ENCODE assay signal across 1 cellular context in the genomic region with DNA sequence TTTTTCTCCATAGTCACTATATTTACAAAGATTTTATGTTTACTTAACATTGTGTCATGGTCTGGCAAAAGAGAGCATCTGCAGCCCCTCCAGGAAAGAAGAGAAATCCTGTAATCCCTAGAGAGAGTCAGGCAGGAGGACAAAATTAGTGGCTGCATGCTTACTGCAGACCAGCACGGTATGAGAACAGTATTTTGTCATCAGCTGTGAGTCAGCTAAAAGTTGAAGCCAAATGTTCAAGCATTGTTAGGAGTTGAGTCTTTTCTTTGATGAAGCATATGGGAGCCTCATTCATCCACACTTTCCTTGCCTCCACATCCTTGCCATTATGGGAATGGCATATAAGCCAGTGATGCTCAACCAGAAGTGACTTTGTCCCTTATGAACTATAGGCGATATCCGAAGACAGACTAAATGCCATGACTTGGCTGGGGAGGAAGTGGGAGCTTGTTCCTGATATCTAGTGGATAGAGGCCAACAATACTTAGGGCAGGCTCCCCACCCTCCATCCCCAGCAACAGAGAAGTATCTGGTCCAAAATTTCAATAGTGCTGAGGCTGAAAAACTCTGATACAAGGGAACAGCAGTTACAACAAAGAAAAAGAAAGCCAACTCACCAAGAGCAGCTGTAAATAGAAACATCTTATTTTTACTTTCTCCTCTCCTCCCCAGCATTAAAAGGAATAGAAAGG.
A peak's percentile ranks its signal among the peaks of the same experiment; 100 is the strongest.
TF ChIP-seq lines count a peak whose summit lies in the region.

No MANE protein-coding gene starts in this region.

TF ChIP-seq in A549, 52 proteins besides CTCF, POLR2A, EP300 and RAD21:
- TF ChIP-seq, protein P1, sequence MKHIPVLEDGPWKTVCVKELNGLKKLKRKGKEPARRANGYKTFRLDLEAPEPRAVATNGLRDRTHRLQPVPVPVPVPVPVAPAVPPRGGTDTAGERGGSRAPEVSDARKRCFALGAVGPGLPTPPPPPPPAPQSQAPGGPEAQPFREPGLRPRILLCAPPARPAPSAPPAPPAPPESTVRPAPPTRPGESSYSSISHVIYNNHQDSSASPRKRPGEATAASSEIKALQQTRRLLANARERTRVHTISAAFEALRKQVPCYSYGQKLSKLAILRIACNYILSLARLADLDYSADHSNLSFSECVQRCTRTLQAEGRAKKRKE (CRISPR knock-in tag; IDR thresholded peaks at IDR 0.05; ENCODE audit: low read depth) = no peak
- no peak for TF ChIP-seq ZC3H11A (IDR thresholded peaks at IDR 0.05)
- no peak for TF ChIP-seq JUN (IDR thresholded peaks at IDR 0.05)
- TF ChIP-seq SMC3 (IDR thresholded peaks at IDR 0.05) = 0 out of 3 replicates have a peak, but pooled peaks have one; percentile 4
- TF ChIP-seq, protein P2, sequence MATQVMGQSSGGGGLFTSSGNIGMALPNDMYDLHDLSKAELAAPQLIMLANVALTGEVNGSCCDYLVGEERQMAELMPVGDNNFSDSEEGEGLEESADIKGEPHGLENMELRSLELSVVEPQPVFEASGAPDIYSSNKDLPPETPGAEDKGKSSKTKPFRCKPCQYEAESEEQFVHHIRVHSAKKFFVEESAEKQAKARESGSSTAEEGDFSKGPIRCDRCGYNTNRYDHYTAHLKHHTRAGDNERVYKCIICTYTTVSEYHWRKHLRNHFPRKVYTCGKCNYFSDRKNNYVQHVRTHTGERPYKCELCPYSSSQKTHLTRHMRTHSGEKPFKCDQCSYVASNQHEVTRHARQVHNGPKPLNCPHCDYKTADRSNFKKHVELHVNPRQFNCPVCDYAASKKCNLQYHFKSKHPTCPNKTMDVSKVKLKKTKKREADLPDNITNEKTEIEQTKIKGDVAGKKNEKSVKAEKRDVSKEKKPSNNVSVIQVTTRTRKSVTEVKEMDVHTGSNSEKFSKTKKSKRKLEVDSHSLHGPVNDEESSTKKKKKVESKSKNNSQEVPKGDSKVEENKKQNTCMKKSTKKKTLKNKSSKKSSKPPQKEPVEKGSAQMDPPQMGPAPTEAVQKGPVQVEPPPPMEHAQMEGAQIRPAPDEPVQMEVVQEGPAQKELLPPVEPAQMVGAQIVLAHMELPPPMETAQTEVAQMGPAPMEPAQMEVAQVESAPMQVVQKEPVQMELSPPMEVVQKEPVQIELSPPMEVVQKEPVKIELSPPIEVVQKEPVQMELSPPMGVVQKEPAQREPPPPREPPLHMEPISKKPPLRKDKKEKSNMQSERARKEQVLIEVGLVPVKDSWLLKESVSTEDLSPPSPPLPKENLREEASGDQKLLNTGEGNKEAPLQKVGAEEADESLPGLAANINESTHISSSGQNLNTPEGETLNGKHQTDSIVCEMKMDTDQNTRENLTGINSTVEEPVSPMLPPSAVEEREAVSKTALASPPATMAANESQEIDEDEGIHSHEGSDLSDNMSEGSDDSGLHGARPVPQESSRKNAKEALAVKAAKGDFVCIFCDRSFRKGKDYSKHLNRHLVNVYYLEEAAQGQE (IDR thresholded peaks at IDR 0.05) = no peak
- no peak for TF ChIP-seq RFX5 (IDR thresholded peaks at IDR 0.05)
- TF ChIP-seq CHD2 (IDR thresholded peaks at IDR 0.05; ENCODE audit: low read length, partially characterized antibody) = no peak
- TF ChIP-seq EHMT2 (IDR thresholded peaks at IDR 0.05; ENCODE audit: low read depth) = no peak
- no peak for TF ChIP-seq FOXS1 (CRISPR knock-in tag; IDR thresholded peaks at IDR 0.05)
- 0 out of 4 replicates have a peak, but pooled peaks of 1 of the 2 experiments have one; percentile 13 for TF ChIP-seq CEBPB (IDR thresholded peaks at IDR 0.05)
- TF ChIP-seq KDM1A (IDR thresholded peaks at IDR 0.05; ENCODE audit: low read depth) = no peak
- TF ChIP-seq FOSL2 (IDR thresholded peaks at IDR 0.05) = no peak
- peak; percentile 51 for TF ChIP-seq FOSL2 (CRISPR knock-in tag; IDR thresholded peaks at IDR 0.05)
- TF ChIP-seq, protein P3, sequence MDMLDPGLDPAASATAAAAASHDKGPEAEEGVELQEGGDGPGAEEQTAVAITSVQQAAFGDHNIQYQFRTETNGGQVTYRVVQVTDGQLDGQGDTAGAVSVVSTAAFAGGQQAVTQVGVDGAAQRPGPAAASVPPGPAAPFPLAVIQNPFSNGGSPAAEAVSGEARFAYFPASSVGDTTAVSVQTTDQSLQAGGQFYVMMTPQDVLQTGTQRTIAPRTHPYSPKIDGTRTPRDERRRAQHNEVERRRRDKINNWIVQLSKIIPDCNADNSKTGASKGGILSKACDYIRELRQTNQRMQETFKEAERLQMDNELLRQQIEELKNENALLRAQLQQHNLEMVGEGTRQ (IDR thresholded peaks at IDR 0.05) = no peak
- TF ChIP-seq MAFK (IDR thresholded peaks at IDR 0.05; ENCODE audit: partially characterized antibody) = peak; percentile 76
- TF ChIP-seq PHF8 (IDR thresholded peaks at IDR 0.05; ENCODE audit: borderline replicate concordance, low read depth) = no peak
- TF ChIP-seq CBX8 (IDR thresholded peaks at IDR 0.05) = no peak
- no peak for TF ChIP-seq POLR2AphosphoS2 (conservative IDR thresholded peaks at IDR 0.05; ENCODE audit: low read length)
- no peak for TF ChIP-seq ZNF302 (CRISPR knock-in tag; IDR thresholded peaks at IDR 0.05)
- no peak for TF ChIP-seq BHLHE40 (IDR thresholded peaks at IDR 0.05; ENCODE audit: low read depth, low read length)
- TF ChIP-seq GATA3 (IDR thresholded peaks at IDR 0.05; ENCODE audit: borderline replicate concordance) = no peak
- no peak for TF ChIP-seq HDAC2 (IDR thresholded peaks at IDR 0.05)
- no peak for TF ChIP-seq HEYL (CRISPR knock-in tag; IDR thresholded peaks at IDR 0.05)
- no peak for TF ChIP-seq HOXB13 (CRISPR knock-in tag; IDR thresholded peaks at IDR 0.05; ENCODE audit: low read depth)
- TF ChIP-seq, protein P4, sequence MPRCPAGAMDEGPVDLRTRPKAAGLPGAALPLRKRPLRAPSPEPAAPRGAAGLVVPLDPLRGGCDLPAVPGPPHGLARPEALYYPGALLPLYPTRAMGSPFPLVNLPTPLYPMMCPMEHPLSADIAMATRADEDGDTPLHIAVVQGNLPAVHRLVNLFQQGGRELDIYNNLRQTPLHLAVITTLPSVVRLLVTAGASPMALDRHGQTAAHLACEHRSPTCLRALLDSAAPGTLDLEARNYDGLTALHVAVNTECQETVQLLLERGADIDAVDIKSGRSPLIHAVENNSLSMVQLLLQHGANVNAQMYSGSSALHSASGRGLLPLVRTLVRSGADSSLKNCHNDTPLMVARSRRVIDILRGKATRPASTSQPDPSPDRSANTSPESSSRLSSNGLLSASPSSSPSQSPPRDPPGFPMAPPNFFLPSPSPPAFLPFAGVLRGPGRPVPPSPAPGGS (IDR thresholded peaks at IDR 0.05) = no peak
- TF ChIP-seq, protein P5, sequence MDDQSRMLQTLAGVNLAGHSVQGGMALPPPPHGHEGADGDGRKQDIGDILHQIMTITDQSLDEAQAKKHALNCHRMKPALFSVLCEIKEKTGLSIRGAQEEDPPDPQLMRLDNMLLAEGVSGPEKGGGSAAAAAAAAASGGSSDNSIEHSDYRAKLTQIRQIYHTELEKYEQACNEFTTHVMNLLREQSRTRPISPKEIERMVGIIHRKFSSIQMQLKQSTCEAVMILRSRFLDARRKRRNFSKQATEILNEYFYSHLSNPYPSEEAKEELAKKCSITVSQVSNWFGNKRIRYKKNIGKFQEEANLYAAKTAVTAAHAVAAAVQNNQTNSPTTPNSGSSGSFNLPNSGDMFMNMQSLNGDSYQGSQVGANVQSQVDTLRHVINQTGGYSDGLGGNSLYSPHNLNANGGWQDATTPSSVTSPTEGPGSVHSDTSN (IDR thresholded peaks at IDR 0.05) = no peak
- TF ChIP-seq, protein P6, sequence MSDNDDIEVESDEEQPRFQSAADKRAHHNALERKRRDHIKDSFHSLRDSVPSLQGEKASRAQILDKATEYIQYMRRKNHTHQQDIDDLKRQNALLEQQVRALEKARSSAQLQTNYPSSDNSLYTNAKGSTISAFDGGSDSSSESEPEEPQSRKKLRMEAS (IDR thresholded peaks at IDR 0.05) = peak; percentile 68
- peak; percentile 53 for TF ChIP-seq JUNB (IDR thresholded peaks at IDR 0.05)
